In genomic region chr7:53191836-53192443, GRCh38 we compare ENCODE assay signal across 22 cellular contexts.
"Had no signal": no experiment of that assay in that cellular context is flagged by ENCODE, and none has a peak within 500 bp of the region (broad histone marks: within the 10 kb centered on the region; RNA-seq: fewer than 3 reads in every experiment).

No MANE protein-coding gene starts in this region.

- H3K4me1 ChIP-seq: SJSA1 had no signal

- H3K4me2 ChIP-seq: SK-N-SH had no signal

- DNase-seq: KBM-7, MV-4-11, NCI-H1048, NCI-H1105, NCI-H1417, NCI-H1436 treated with DMSO at 0.1 percent for 48 hours, NCI-H1694, NCI-H187 treated with DMSO at 0.1 percent for 48 hours, NCI-H2029 treated with DMSO at 0.1 percent for 48 hours, NCI-H2171 treated with DMSO at 0.1 percent for 48 hours, NCI-H524, NCI-H526 treated with DMSO at 0.1 percent for 48 hours, NCI-H748 treated with DMSO at 0.1 percent for 48 hours, Right ventricle myocardium superior, RPMI8226, SIG-M5, SK-N-SH, SW 1271 had no signal

- H3K9me3 ChIP-seq: SJSA1 had no signal

- H3K27me3 ChIP-seq: SJSA1 had no signal

- H3K4me3 ChIP-seq: SJSA1 had no signal

- H3K9ac ChIP-seq: SK-N-SH had no signal

- H3K27ac ChIP-seq: HL-60, SJSA1 had no signal

- FAIRE-seq: HTR-8/SVneo, RCC 7860 had no signal

- H3K36me3 ChIP-seq: SJSA1 had no signal
